20 cellular contexts compared by ENCODE assay signal in genomic region chr20:4013041-4013440, GRCh38. TPM values are rescaled to one million over a fixed set of nuclear protein-coding genes. Genes with fewer than 3 reads are reported as not detected.
A peak's percentile ranks its signal among the peaks of the same experiment; 100 is the strongest.
DNase-seq lines count a peak whose midpoint lies in the region; ATAC-seq, FAIRE-seq and TF ChIP-seq lines count a peak whose summit lies in the region.
"Had no signal": no experiment of that assay in that cellular context is flagged by ENCODE, and none has a peak within 500 bp of the region (broad histone marks: within the 10 kb centered on the region; RNA-seq: fewer than 3 reads in every experiment).

No MANE protein-coding gene starts in this region.

- H3K4me1 Mint-ChIP-seq in HFFc6 (ENCODE audit: low read depth), result peaks cover 58% of the 10 kb centered on the region
- H3K4me1 Mint-ChIP-seq in activated naive CD4-positive, alpha-beta T cell treated with anti-CD3 and anti-CD28 coated beads, Interleukin-2, amount 10 ng/mL, durations not matched to agents 7 days and 5 days, result peaks cover 41% of the 10 kb centered on the region

- H3K27me3 ChIP-seq in GM12878 (replicated peaks in 1 of 2; ENCODE audit: control insufficient read depth in 2 of 2, insufficient read depth in 2 of 2, low read length in 1 of 2) (no peaks in the 10 kb centered on the region), tibial artery (no peaks in the 10 kb centered on the region)
- H3K27me3 ChIP-seq: gastrocnemius medialis, vagina had no signal

- peaks cover 17% of the 10 kb centered on the region for H3K4me1 ChIP-seq in GM12878 (ENCODE audit: control insufficient read depth, insufficient read depth, low read length)
- H3K4me1 ChIP-seq in kidney (ENCODE audit: control insufficient read depth in 1 of 2, insufficient read depth in 1 of 2, low read depth in 1 of 2, low read length in 2 of 2), result peaks cover 7 to 16% of the 10 kb centered on the region in 2 donors
- H3K4me1 ChIP-seq in tibial artery, result peaks cover 0 to 46% (median 18%) of the 10 kb centered on the region in 4 donors

- no peaks in the 10 kb centered on the region for H3K9me3 Mint-ChIP-seq in HFFc6
- H3K9me3 Mint-ChIP-seq in activated naive CD4-positive, alpha-beta T cell treated with anti-CD3 and anti-CD28 coated beads, Interleukin-2, amount 10 ng/mL, durations not matched to agents 7 days and 5 days, result no peaks in the 10 kb centered on the region
- H3K9me3 Mint-ChIP-seq: activated naive CD4-positive, alpha-beta T cell treated with anti-CD3 and anti-CD28 coated beads for 36 hours; effector memory CD8-positive, alpha-beta T cell had no signal

- H3K79me2 ChIP-seq in GM12878 (ENCODE audit: control insufficient read depth, insufficient read depth, low read length), result no peaks in the 10 kb centered on the region

- no peak overlapping the region for H3K9ac ChIP-seq in GM12878 (ENCODE audit: control insufficient read depth, insufficient read depth, low read length)
- H3K9ac ChIP-seq in kidney (ENCODE audit: low read length in 2 of 2), result no peak overlapping the region
- H3K9ac ChIP-seq: KMS-11 had no signal

- no peaks in the 10 kb centered on the region for H4K20me1 ChIP-seq in GM12878 (ENCODE audit: control insufficient read depth, insufficient read depth)

- TF ChIP-seq POLR2A in GM12878 (IDR thresholded peaks at IDR 0.05; ENCODE audit: low read depth, low read length), result no peak

- RAD21 ChIA-PET in GM12878 (lab: Charles Lee; ENCODE audit: unreplicated experiment), result interaction anchor here (1.4 kb wide), 1 partner anchor 35 kb away, joined by 3 read pairs; no protein-coding TSS in a partner anchor

- H3K27ac ChIP-seq in GM12878 (ENCODE audit: control insufficient read depth, insufficient read depth) (no peak overlapping the region), kidney (ENCODE audit: low read depth in 2 of 2, low read length in 2 of 2) (no peak overlapping the region), tibial artery (peak overlapping the region; percentile 45 to 85)
- H3K27ac ChIP-seq: gastrocnemius medialis, KMS-11 had no signal

- H3K36me3 ChIP-seq in GM12878 (ENCODE audit: control insufficient read depth in 2 of 2, insufficient read depth in 2 of 2, low read length in 1 of 2) (no peaks in the 10 kb centered on the region), kidney (ENCODE audit: control insufficient read depth in 1 of 2, insufficient read depth in 2 of 2, low read length in 2 of 2) (no peaks in the 10 kb centered on the region), tibial artery (no peaks in the 10 kb centered on the region)
- H3K36me3 ChIP-seq: gastrocnemius medialis, vagina had no signal

- peak overlapping the region; percentile 91 for H3K4me3 Mint-ChIP-seq in HFFc6
- no peak overlapping the region for H3K4me3 Mint-ChIP-seq in activated naive CD4-positive, alpha-beta T cell treated with anti-CD3 and anti-CD28 coated beads, Interleukin-2, amount 10 ng/mL, durations not matched to agents 7 days and 5 days

- no peak overlapping the region for H3K27ac Mint-ChIP-seq in HFFc6
- H3K27ac Mint-ChIP-seq in activated naive CD4-positive, alpha-beta T cell treated with anti-CD3 and anti-CD28 coated beads, Interleukin-2, amount 10 ng/mL, durations not matched to agents 7 days and 5 days, result no peak overlapping the region
- H3K27ac Mint-ChIP-seq: activated naive CD4-positive, alpha-beta T cell treated with anti-CD3 and anti-CD28 coated beads for 36 hours had no signal

- BruUV-seq in GM12878 (replicated peaks; lab: Mats Ljungman, UMichigan), result TSS peak; percentile 26

- peaks cover 15% of the 10 kb centered on the region for H3K36me3 Mint-ChIP-seq in HFFc6 (ENCODE audit: low read depth)
- peaks cover 10% of the 10 kb centered on the region for H3K36me3 Mint-ChIP-seq in activated naive CD4-positive, alpha-beta T cell treated with anti-CD3 and anti-CD28 coated beads, Interleukin-2, amount 10 ng/mL, durations not matched to agents 7 days and 5 days

- CTCF ChIA-PET in GM12878 (lab: Yijun Ruan, JAX), result interaction anchor here (1.3 to 2.7 kb wide), 7 partner anchors 13 to 80 kb away, joined by 3 to 17 read pairs (median 4); no protein-coding TSS in a partner anchor
- CTCF ChIA-PET in activated naive CD4-positive, alpha-beta T cell treated with anti-CD3 and anti-CD28 coated beads, Interleukin-2, amount 10 ng/mL, durations not matched to agents 7 days and 5 days (lab: Charles Lee), result interaction anchor here (0.6 to 5.6 kb wide), 5 partner anchors 53 to 85 kb away, joined by 3 to 48 read pairs (median 9); no protein-coding TSS in a partner anchor

- H3K4me3 ChIP-seq in GM12878 (0 out of 2 replicates have a peak overlapping the region, but pooled peaks have one; percentile 87), kidney (ENCODE audit: low read length in 2 of 2) (no peak overlapping the region), tibial artery (peak overlapping the region; percentile 6 to 79)
- H3K4me3 ChIP-seq: gastrocnemius medialis had no signal

- H3K9me3 ChIP-seq in GM12878 (replicated peaks; ENCODE audit: control insufficient read depth, insufficient read depth, low read length) (no peaks in the 10 kb centered on the region), kidney (ENCODE audit: control insufficient read depth in 1 of 2, low read length in 2 of 2) (no peaks in the 10 kb centered on the region), tibial artery (no peaks in the 10 kb centered on the region)
- H3K9me3 ChIP-seq: gastrocnemius medialis, vagina had no signal

- DNase-seq in HFFc6 (no peak), GM12878 (ENCODE audit: low read depth, low spot score) (no peak), kidney (no peak), tibial artery (no peak), NCI-H446 (lab: John Stamatoyannopoulos, UW) (no peak)
- no peak for DNase-seq in stimulated activated CD4-positive, alpha-beta T cell treated with anti-CD3 and anti-CD28 coated beads, Interleukin-2, amount 100 ng/mL, for 48 hours
- DNase-seq in activated naive CD4-positive, alpha-beta T cell treated with anti-CD3 and anti-CD28 coated beads, Interleukin-2, amount 10 ng/mL, durations not matched to agents 7 days and 5 days, result no peak
- DNase-seq: activated CD4-positive, alpha-beta T cell treated with anti-CD3 and anti-CD28 coated beads for 48 hours; activated naive CD4-positive, alpha-beta T cell treated with anti-CD3 and anti-CD28 coated beads for 36 hours; effector memory CD8-positive, alpha-beta T cell; gastrocnemius medialis; left colon; NCI-H1417; NCI-H2171 treated with DMSO at 0.1 percent for 48 hours; NCI-H748 treated with DMSO at 0.1 percent for 48 hours; stimulated activated naive CD4-positive, alpha-beta T cell treated with Interleukin-2 at 50 U/mL for 16 hours had no signal

- TF ChIP-seq CTCF in HFFc6 (IDR thresholded peaks at IDR 0.05) (no peak), GM12878 (IDR thresholded peaks at IDR 0.05 in 2 of 3, conservative IDR thresholded peaks at IDR 0.05 in 1 of 3; ENCODE audit: control insufficient read depth in 2 of 3, extremely low read depth in 1 of 3, insufficient read depth in 1 of 3, low read depth in 3 of 3, low read length in 3 of 3) (no peak), kidney (IDR thresholded peaks at IDR 0.05; ENCODE audit: borderline replicate concordance, extremely low read depth, insufficient read depth) (no peak), tibial artery (IDR thresholded peaks at IDR 0.05) (no peak)

- no peak for TF ChIP-seq EP300 in GM12878 (IDR thresholded peaks at IDR 0.05; ENCODE audit: borderline replicate concordance in 1 of 2, control insufficient read depth in 1 of 2, low read depth in 2 of 2, low read length in 2 of 2)

- WGBS in GM12878 (ENCODE audit: insufficient coverage, insufficient replicate concordance, low lambda C conversion rate, missing lambda C conversion rate), result 46% methylated on average over 2 of the region's 2 CpGs

- peaks cover 2% of the 10 kb centered on the region; the same call in 1 of the 2 replicates for H3K27me3 Mint-ChIP-seq in HFFc6 (ENCODE audit: insufficient read depth)
- H3K27me3 Mint-ChIP-seq in activated naive CD4-positive, alpha-beta T cell treated with anti-CD3 and anti-CD28 coated beads, Interleukin-2, amount 10 ng/mL, durations not matched to agents 7 days and 5 days, result peaks cover 3% of the 10 kb centered on the region
- H3K27me3 Mint-ChIP-seq: effector memory CD8-positive, alpha-beta T cell had no signal

- SMC1A ChIA-PET in GM12878 (lab: Charles Lee; ENCODE audit: uncharacterized antibody, unreplicated experiment), result interaction anchor here (0.8 to 1.9 kb wide), 6 partner anchors 11 to 137 kb away, joined by 3 to 5 read pairs (median 4); no protein-coding TSS in a partner anchor

- POLR2A ChIA-PET in GM12878 (lab: Charles Lee), result no interaction called here

- in situ Hi-C loops in GM12878 (cut with MboI), result no loop called here

- H3K4me2 ChIP-seq in GM12878 (ENCODE audit: control insufficient read depth, insufficient read depth), result no peak overlapping the region

- no peak for ATAC-seq in GM12878
- ATAC-seq: effector memory CD8-positive, alpha-beta T cell; gastrocnemius medialis; left colon; Panc1 had no signal

- intact Hi-C loops in GM12878 (cut with micrococcal nuclease; ENCODE audit: unreplicated experiment) (loop anchor here (10.0 kb wide), 1 partner anchor 228 kb away; the partner anchor contains the start of genes CENPB and SPEF1), kidney (cut with DNase I) (loop anchor here (10.0 kb wide), 1 partner anchor 62 kb away; no protein-coding TSS in a partner anchor), tibial artery (cut with DNase I; ENCODE audit: low total_unique reads) (no loop called here)

- H2AFZ ChIP-seq in GM12878 (ENCODE audit: control insufficient read depth, low read depth, low read length), result no peak overlapping the region

- no peak for FAIRE-seq in GM12878 (lab: Jason Lieb, UNC)
- peak; percentile 17 for FAIRE-seq in kidney (lab: Jason Lieb, UNC)
- FAIRE-seq: astrocyte had no signal

- no peak for TF ChIP-seq RAD21 in GM12878 (IDR thresholded peaks at IDR 0.05; ENCODE audit: insufficient read depth, low read depth, low read length)

RNA-seq across cellular contexts. Expression of gene RNF24, which starts 2.3 kb away (rescaled TPM):
- 10 to 100 TPM; 21.3 to 26.6 (median 24.7) TPM for total RNA-seq in HFFc6 (2021; fragmentation: NEBNext Ultra II Directional; extraction: Animal tissue kit (Norgen Biotek cat#: 25700))
- total RNA-seq in GM12878 (2013; cell fraction: nucleolus; rRNA removed), result 15.1 and 15.9 TPM in 2 replicates
- total RNA-seq in GM12878 (2014; rRNA removed) (2.0 and 2.1 TPM in 2 replicates), GM12878 (2014; rRNA removed; fragmentation: Illumina TruSeq; extraction: Trizol) (1.5 TPM in 2 replicates), GM12878 (2021) (4.9 and 5.4 TPM in 2 replicates), kidney (30.9 TPM)
- polyA plus RNA-seq in GM12878 (2011; ENCODE audit: low read depth), result 3.3 TPM
- polyA plus RNA-seq in GM12878 (2011; rRNA removed) (1.7 and 2.3 TPM in 2 replicates), GM12878 (2014; fragmentation: Illumina TruSeq; extraction: Trizol) (2.2 and 2.7 TPM in 2 replicates), GM12878 (2014; fragmentation: Nextera tagmentation; extraction: Ambion mirVana) (1 to 10 TPM; 1.4 to 1.7 TPM), GM12878 (2014; rRNA removed) (1.5 and 2.6 TPM in 2 replicates), GM12878 (2016; fragmentation: Nextera tagmentation; extraction: Ambion mirVana) (1 to 10 TPM; 4.2 to 4.3 TPM), kidney (ENCODE audit: insufficient read depth, low read depth, low replicate concordance) (4.5 TPM)
- polyA plus RNA-seq in GM12878 (2011; cell fraction: cytosol; rRNA removed), result 1.6 and 2.8 TPM in 2 replicates
- 2.3 and 2.6 TPM in 2 replicates for polyA plus RNA-seq in GM12878 (2011; cell fraction: nucleus; rRNA removed)
- 4.2 and 4.8 TPM in 2 replicates for polyA plus RNA-seq in GM12878 (2012)
- 1.5 and 1.9 TPM in 2 replicates for polyA minus RNA-seq in GM12878 (2011; rRNA and poly(A)+ RNA removed)
- 0.94 and 1.5 TPM in 2 replicates for polyA minus RNA-seq in GM12878 (2011; cell fraction: cytosol; rRNA and poly(A)+ RNA removed)
- 1.1 TPM in 2 replicates for polyA minus RNA-seq in GM12878 (2011; cell fraction: nucleus; rRNA and poly(A)+ RNA removed)

Comparison
In these comparisons a context has a peak if more than half of its experiments do, and no peak if none do; other contexts are left out.
1. H3K27ac ChIP-seq: peak in tibial artery (2 of 2); none in GM12878 (single experiment) and kidney (0 of 2).
2. H3K4me3 ChIP-seq: peak in GM12878 (single experiment) and tibial artery (2 of 2); none in kidney (0 of 2).